In the genomic region with DNA sequence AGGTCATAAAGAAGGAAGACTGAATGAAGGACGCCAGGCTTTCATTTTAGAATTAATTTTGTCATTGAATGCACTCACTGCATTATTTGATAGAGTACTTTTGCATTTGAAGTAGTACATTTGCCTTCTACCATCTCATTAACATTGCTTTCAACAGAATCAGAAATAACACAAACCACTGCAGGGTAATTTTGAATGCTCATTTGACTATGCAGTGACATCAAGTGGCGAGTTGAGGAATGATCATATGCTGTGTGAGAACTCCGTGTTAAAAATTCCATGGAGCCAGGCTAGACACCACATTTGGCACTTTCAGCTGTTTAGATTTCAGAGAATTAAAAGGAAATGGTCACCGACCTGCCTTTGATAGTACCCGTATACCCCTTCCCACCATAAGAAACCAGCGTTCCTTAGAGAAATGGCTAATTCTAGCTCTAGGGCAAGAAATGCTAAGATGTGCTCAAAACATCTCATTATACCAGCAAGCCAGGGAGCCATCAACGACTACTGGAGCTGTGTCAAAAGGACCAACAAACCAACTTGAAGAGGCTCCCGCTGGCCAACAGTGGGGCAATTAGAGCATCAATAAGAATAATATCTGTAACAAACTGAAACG, we compare ENCODE assay signal across 8 cellular contexts. TPM values are rescaled to one million over a fixed set of nuclear protein-coding genes. Genes with fewer than 3 reads are reported as not detected.
DNase-seq lines count a peak whose midpoint lies in the region; ATAC-seq, FAIRE-seq and TF ChIP-seq lines count a peak whose summit lies in the region.

No MANE protein-coding gene starts in this region.

- no peak for DNase-seq in GM10266 (ENCODE audit: extremely low spot score)
- no peak for DNase-seq in endodermal cell
- no peak for DNase-seq in mesothelial cell of epicardium (ENCODE audit: low spot score in 2 of 2, unreplicated experiment in 2 of 2)
- DNase-seq in stimulated activated naive CD8-positive, alpha-beta T cell treated with anti-CD3 and anti-CD28 coated beads, Interleukin-15, Interleukin-2, amounts not matched to agents 100 U/mL and 50 U/mL, for 24 hours = no peak
- DNase-seq in 8988T = no peak
- no peak for DNase-seq in natural killer cell treated with Interleukin-12 subunit alpha and Interleukin-12 subunit beta and Interleukin-15 and Interleukin-18, amount 100 ng/mL, for 72 hours (ENCODE audit: low spot score)

- H3K4me1 ChIP-seq in OCI-LY1 (ENCODE audit: insufficient read depth, low read length, severe bottlenecking) = no peaks in the 10 kb centered on the region
- H3K4me1 ChIP-seq in endodermal cell (ENCODE audit: control insufficient read depth, insufficient read depth, low read length) = no peaks in the 10 kb centered on the region

- H3K4me3 Mint-ChIP-seq in endodermal cell (no peak overlapping the region), mesothelial cell of epicardium (no peak overlapping the region)
- H3K4me3 Mint-ChIP-seq in natural killer cell treated with Interleukin-12 subunit alpha and Interleukin-12 subunit beta and Interleukin-15 and Interleukin-18, amount 100 ng/mL, for 72 hours = no peak overlapping the region

- H3K9me3 ChIP-seq in OCI-LY1 (ENCODE audit: low read length) (no peaks in the 10 kb centered on the region), endodermal cell (ENCODE audit: control insufficient read depth, low read length) (no peaks in the 10 kb centered on the region)

- H3K9me2 ChIP-seq in OCI-LY1 (ENCODE audit: low read depth, low read length) = no peaks in the 10 kb centered on the region

- peak; percentile 17 for TF ChIP-seq CTCF in GM10266 (IDR thresholded peaks at IDR 0.05; ENCODE audit: control insufficient read depth, insufficient read depth, low read depth, missing control alignments)
- TF ChIP-seq CTCF in OCI-LY1 (IDR thresholded peaks at IDR 0.05; ENCODE audit: low read length) = peak; percentile 30; the same call in 1 of the 2 replicates
- peak; percentile 89 for TF ChIP-seq CTCF in endodermal cell (conservative IDR thresholded peaks at IDR 0.05)
- peak; percentile 46 for TF ChIP-seq CTCF in mesothelial cell of epicardium (IDR thresholded peaks at IDR 0.05; ENCODE audit: unreplicated experiment)

- H3K27ac Mint-ChIP-seq in endodermal cell (no peak overlapping the region), mesothelial cell of epicardium (no peak overlapping the region)
- H3K27ac Mint-ChIP-seq in natural killer cell treated with Interleukin-12 subunit alpha and Interleukin-12 subunit beta and Interleukin-15 and Interleukin-18, amount 100 ng/mL, for 72 hours = no peak overlapping the region

- H3K9me3 Mint-ChIP-seq in endodermal cell (no peaks in the 10 kb centered on the region), mesothelial cell of epicardium (no peaks in the 10 kb centered on the region)
- no peaks in the 10 kb centered on the region for H3K9me3 Mint-ChIP-seq in natural killer cell treated with Interleukin-12 subunit alpha and Interleukin-12 subunit beta and Interleukin-15 and Interleukin-18, amount 100 ng/mL, for 72 hours

- H3K27me3 ChIP-seq in OCI-LY1 (ENCODE audit: insufficient read depth, low read length) (no peaks in the 10 kb centered on the region), endodermal cell (ENCODE audit: control insufficient read depth, insufficient read depth, low read length, poor library complexity, severe bottlenecking) (no peaks in the 10 kb centered on the region)

- H3K4me1 Mint-ChIP-seq in endodermal cell (peaks cover 4% of the 10 kb centered on the region), mesothelial cell of epicardium (no peaks in the 10 kb centered on the region)
- H3K4me1 Mint-ChIP-seq in natural killer cell treated with Interleukin-12 subunit alpha and Interleukin-12 subunit beta and Interleukin-15 and Interleukin-18, amount 100 ng/mL, for 72 hours (ENCODE audit: low read depth in 2 of 2) = no peaks in the 10 kb centered on the region

- no peak overlapping the region for H3K9ac ChIP-seq in OCI-LY1 (ENCODE audit: low read length)
- no peak overlapping the region for H3K9ac ChIP-seq in endodermal cell (ENCODE audit: extremely low read depth, low read length, poor library complexity, severe bottlenecking)

- H3K4me2 ChIP-seq in OCI-LY1 (ENCODE audit: low read length) = no peak overlapping the region

- H3K27ac ChIP-seq in OCI-LY1 (ENCODE audit: low read depth, low read length, poor library complexity, severe bottlenecking) = no peak overlapping the region
- H3K27ac ChIP-seq in endodermal cell (ENCODE audit: low read depth, low read length) = no peak overlapping the region

- H3K79me2 ChIP-seq in OCI-LY1 (ENCODE audit: insufficient read depth, low read length) = no peaks in the 10 kb centered on the region

- H3K36me3 Mint-ChIP-seq in endodermal cell (ENCODE audit: low read depth) = peaks cover 11% of the 10 kb centered on the region
- H3K36me3 Mint-ChIP-seq in mesothelial cell of epicardium = peaks cover 29% of the 10 kb centered on the region
- peaks cover 5% of the 10 kb centered on the region for H3K36me3 Mint-ChIP-seq in natural killer cell treated with Interleukin-12 subunit alpha and Interleukin-12 subunit beta and Interleukin-15 and Interleukin-18, amount 100 ng/mL, for 72 hours

- H3K36me3 ChIP-seq in OCI-LY1 (ENCODE audit: insufficient read depth, low read length) (no peaks in the 10 kb centered on the region), endodermal cell (ENCODE audit: control insufficient read depth, insufficient read depth, low read length) (peaks cover 20% of the 10 kb centered on the region)

- 55 to 61% methylated on average over 4 to 6 of the region's 9 CpGs for WGBS in endodermal cell (ENCODE audit: insufficient coverage in 1 of 2, insufficient read length in 1 of 2), 2 experiments

- ATAC-seq in stimulated activated naive CD8-positive, alpha-beta T cell treated with anti-CD3 and anti-CD28 coated beads, Interleukin-15, Interleukin-2, amounts not matched to agents 100 U/mL and 50 U/mL, for 24 hours = no peak
- ATAC-seq in natural killer cell treated with Interleukin-12 subunit alpha and Interleukin-12 subunit beta and Interleukin-15 and Interleukin-18, amount 100 ng/mL, for 72 hours = no peak

- H4K20me1 ChIP-seq in OCI-LY1 (ENCODE audit: insufficient read depth, low read length) = no peaks in the 10 kb centered on the region

- H3F3A ChIP-seq in OCI-LY1 (ENCODE audit: insufficient read depth, low read length) = no peaks in the 10 kb centered on the region

- peak; percentile 89 for FAIRE-seq in A204.1 (lab: Jason Lieb, UNC)

- H2AFZ ChIP-seq in OCI-LY1 (ENCODE audit: low read length) = no peak overlapping the region

- H3K4me3 ChIP-seq in OCI-LY1 (ENCODE audit: low read depth, low read length, poor library complexity, severe bottlenecking) = no peak overlapping the region
- no peak overlapping the region for H3K4me3 ChIP-seq in endodermal cell (ENCODE audit: low read length)

- H3K27me3 Mint-ChIP-seq in endodermal cell (ENCODE audit: insufficient read depth) = no peaks in the 10 kb centered on the region
- no peaks in the 10 kb centered on the region for H3K27me3 Mint-ChIP-seq in mesothelial cell of epicardium (ENCODE audit: low read depth)
- no peaks in the 10 kb centered on the region for H3K27me3 Mint-ChIP-seq in natural killer cell treated with Interleukin-12 subunit alpha and Interleukin-12 subunit beta and Interleukin-15 and Interleukin-18, amount 100 ng/mL, for 72 hours

RNA-seq across cellular contexts. Expression of a gene that starts 16.5 kb away (rescaled TPM):
- total RNA-seq in endodermal cell (10 to 100 TPM; 27.4 to 29.1 TPM), mesothelial cell of epicardium (55.0 to 63.5 TPM (median 58.6 TPM) in 3 replicates)
- polyA plus RNA-seq in endodermal cell (2013, experiment 1 of 2) = 38.6 TPM
- polyA plus RNA-seq in endodermal cell (2013, experiment 2 of 2) = 38.0 TPM
- total RNA-seq in natural killer cell treated with Interleukin-12 subunit alpha and Interleukin-12 subunit beta and Interleukin-15 and Interleukin-18, amount 100 ng/mL, for 72 hours = 10 to 100 TPM; 11.2 to 13.9 TPM

RNA-seq across cellular contexts. Expression of a gene that starts 31.6 kb away (rescaled TPM):
- total RNA-seq in endodermal cell (not detected), mesothelial cell of epicardium (not detected in 3 replicates)
- polyA plus RNA-seq in endodermal cell (2013, experiment 1 of 2) = not detected
- not detected for polyA plus RNA-seq in endodermal cell (2013, experiment 2 of 2)
- not detected for total RNA-seq in natural killer cell treated with Interleukin-12 subunit alpha and Interleukin-12 subunit beta and Interleukin-15 and Interleukin-18, amount 100 ng/mL, for 72 hours

Comparison
In these comparisons a context has a peak if more than half of its experiments do, and no peak if none do; other contexts are left out.
1. CTCF ChIP-seq: peak in every context shown above with its lines; median percentile 89 in endodermal cell; 46 in mesothelial cell of epicardium; 30 in OCI-LY1; 17 in GM10266.